Comparison of ENCODE assay signal across 1 cellular context in the genomic region with DNA sequence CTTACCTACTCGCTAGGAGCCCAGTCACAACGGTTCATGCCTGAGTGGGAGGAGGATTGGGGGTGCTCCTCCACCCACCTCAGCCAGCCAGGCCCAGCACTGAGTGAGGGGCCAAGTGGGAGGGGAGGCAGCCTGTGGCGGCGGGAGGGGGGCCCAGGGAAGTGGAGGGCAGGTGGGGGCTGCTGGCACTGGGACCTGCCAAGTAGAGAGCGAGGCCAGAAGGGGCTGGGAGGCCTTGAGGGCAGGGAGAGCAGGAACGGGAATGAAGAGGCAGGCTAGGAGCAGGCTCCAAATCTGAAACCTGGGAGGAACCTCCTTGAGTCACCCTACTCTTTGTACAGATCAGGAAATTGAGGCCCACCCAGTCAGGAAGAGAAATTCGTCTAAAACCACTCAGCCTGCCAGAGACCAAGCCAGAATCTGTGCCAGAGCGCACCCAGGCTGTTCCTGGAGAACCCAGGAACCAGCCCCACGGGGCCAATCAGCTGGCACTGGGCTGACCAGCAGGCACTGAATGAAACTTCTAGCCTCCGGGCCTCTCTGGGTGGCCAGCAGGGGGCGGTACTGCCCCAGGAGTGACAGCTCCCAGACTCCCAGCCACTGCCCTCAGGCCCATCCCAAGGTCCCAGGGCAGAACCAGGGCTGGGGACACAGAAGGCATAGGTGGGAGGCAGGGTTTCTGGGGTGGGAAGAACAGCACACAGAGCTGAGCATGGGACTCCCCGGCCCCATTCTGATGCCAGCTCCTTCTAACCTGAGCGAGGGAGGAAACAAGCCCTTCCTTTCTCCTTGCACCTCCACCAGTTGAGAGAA.
TF ChIP-seq lines count a peak whose summit lies in the region.

No MANE protein-coding gene starts in this region.

TF ChIP-seq in HEK293, 187 proteins besides CTCF, POLR2A, EP300 and RAD21 (continued from another document):
- TF ChIP-seq, protein P1, sequence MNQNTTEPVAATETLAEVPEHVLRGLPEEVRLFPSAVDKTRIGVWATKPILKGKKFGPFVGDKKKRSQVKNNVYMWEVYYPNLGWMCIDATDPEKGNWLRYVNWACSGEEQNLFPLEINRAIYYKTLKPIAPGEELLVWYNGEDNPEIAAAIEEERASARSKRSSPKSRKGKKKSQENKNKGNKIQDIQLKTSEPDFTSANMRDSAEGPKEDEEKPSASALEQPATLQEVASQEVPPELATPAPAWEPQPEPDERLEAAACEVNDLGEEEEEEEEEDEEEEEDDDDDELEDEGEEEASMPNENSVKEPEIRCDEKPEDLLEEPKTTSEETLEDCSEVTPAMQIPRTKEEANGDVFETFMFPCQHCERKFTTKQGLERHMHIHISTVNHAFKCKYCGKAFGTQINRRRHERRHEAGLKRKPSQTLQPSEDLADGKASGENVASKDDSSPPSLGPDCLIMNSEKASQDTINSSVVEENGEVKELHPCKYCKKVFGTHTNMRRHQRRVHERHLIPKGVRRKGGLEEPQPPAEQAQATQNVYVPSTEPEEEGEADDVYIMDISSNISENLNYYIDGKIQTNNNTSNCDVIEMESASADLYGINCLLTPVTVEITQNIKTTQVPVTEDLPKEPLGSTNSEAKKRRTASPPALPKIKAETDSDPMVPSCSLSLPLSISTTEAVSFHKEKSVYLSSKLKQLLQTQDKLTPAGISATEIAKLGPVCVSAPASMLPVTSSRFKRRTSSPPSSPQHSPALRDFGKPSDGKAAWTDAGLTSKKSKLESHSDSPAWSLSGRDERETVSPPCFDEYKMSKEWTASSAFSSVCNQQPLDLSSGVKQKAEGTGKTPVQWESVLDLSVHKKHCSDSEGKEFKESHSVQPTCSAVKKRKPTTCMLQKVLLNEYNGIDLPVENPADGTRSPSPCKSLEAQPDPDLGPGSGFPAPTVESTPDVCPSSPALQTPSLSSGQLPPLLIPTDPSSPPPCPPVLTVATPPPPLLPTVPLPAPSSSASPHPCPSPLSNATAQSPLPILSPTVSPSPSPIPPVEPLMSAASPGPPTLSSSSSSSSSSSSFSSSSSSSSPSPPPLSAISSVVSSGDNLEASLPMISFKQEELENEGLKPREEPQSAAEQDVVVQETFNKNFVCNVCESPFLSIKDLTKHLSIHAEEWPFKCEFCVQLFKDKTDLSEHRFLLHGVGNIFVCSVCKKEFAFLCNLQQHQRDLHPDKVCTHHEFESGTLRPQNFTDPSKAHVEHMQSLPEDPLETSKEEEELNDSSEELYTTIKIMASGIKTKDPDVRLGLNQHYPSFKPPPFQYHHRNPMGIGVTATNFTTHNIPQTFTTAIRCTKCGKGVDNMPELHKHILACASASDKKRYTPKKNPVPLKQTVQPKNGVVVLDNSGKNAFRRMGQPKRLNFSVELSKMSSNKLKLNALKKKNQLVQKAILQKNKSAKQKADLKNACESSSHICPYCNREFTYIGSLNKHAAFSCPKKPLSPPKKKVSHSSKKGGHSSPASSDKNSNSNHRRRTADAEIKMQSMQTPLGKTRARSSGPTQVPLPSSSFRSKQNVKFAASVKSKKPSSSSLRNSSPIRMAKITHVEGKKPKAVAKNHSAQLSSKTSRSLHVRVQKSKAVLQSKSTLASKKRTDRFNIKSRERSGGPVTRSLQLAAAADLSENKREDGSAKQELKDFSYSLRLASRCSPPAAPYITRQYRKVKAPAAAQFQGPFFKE (tag by site-specific recombination; IDR thresholded peaks at IDR 0.05; ENCODE audit: borderline replicate concordance), result no peak
- TF ChIP-seq ZNF398 (tag by site-specific recombination; IDR thresholded peaks at IDR 0.05) (0 out of 2 replicates have a peak, but pooled peaks have one; percentile 15), ZNF133 (tag by site-specific recombination; IDR thresholded peaks at IDR 0.05) (no peak), GLI2 (tag by site-specific recombination; IDR thresholded peaks at IDR 0.05; ENCODE audit: borderline replicate concordance, low read depth) (no peak), IKZF3 (tag by site-specific recombination; IDR thresholded peaks at IDR 0.05) (peak; percentile 86), EGR2 (tag by site-specific recombination; IDR thresholded peaks at IDR 0.05; ENCODE audit: low read depth) (peak; percentile 75), AEBP2 (tag by site-specific recombination; IDR thresholded peaks at IDR 0.05; ENCODE audit: borderline replicate concordance) (no peak), ZNF707 (tag by site-specific recombination; IDR thresholded peaks at IDR 0.05) (peak; percentile 60), ZNF600 (tag by site-specific recombination; IDR thresholded peaks at IDR 0.05) (peak; percentile 65), PATZ1 (tag by site-specific recombination; IDR thresholded peaks at IDR 0.05) (peak; percentile 40), ZNF335 (tag by site-specific recombination; conservative IDR thresholded peaks at IDR 0.05) (peak; percentile 65), SP3 (tag by site-specific recombination; IDR thresholded peaks at IDR 0.05) (no peak), ZNF501 (tag by site-specific recombination; IDR thresholded peaks at IDR 0.05) (no peak), KLF8 (tag by site-specific recombination; IDR thresholded peaks at IDR 0.05) (peak; percentile 36; the same call in 1 of the 2 replicates), ZNF341 (tag by site-specific recombination; IDR thresholded peaks at IDR 0.05; ENCODE audit: low read depth) (peak; percentile 56), ZNF555 (tag by site-specific recombination; conservative IDR thresholded peaks at IDR 0.05) (no peak), ZFHX2 (tag by site-specific recombination; conservative IDR thresholded peaks at IDR 0.05) (peak; percentile 85), ZNF2 (tag by site-specific recombination; IDR thresholded peaks at IDR 0.05) (peak; percentile 73), ZBTB20 (tag by site-specific recombination; IDR thresholded peaks at IDR 0.05) (peak; percentile 97), ZNF629 (tag by site-specific recombination; IDR thresholded peaks at IDR 0.05) (peak; percentile 38; the same call in 1 of the 2 replicates)
TF ChIP-seq in HEK293: peak in this region for 22.
